In the genomic region with DNA sequence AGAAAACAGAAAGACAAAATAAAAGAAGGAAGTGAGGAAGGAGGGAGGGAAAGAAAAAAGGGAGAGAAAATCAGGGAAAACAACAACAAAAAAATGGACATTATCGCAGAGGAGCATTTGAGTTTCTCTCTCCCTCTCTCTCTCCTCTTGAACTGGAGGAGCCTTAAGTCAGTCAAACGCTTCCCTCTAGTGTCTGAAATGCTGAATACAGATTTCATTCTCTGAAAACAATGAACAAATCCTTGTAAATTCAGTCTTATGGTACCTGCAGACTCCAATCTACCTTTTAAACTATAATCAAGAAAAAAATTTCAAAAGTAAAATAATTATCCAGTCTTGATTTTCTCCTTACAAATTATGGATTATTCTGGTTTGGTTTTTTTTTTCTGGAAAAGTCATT, we compare ENCODE assay signal across 9 cellular contexts.
DNase-seq lines count a peak whose midpoint lies in the region; ATAC-seq, FAIRE-seq and TF ChIP-seq lines count a peak whose summit lies in the region.
"Had no signal": no experiment of that assay in that cellular context is flagged by ENCODE, and none has a peak within 500 bp of the region (broad histone marks: within the 10 kb centered on the region; RNA-seq: fewer than 3 reads in every experiment).

No MANE protein-coding gene starts in this region.

- no peaks in the 10 kb centered on the region for H3K27me3 ChIP-seq in uterus

- no peaks in the 10 kb centered on the region for H3K9me3 ChIP-seq in uterus

- no peak overlapping the region for H3K4me3 ChIP-seq in uterus

- intact Hi-C loops in uterus (cut with DNase I; ENCODE audit: low total_unique reads), result no loop called here
- intact Hi-C loops in Right ventricle myocardium superior (cut with DNase I), result no loop called here

- no peaks in the 10 kb centered on the region for H3K4me1 ChIP-seq in uterus

- peak; percentile 70 for FAIRE-seq in D721Med (lab: Jason Lieb, UNC)

- ATAC-seq in GM21423 (IDR thresholded peaks at IDR 0.05; ENCODE audit: unreplicated experiment) (peak; percentile 54), Right ventricle myocardium superior (ENCODE audit: poor library complexity) (no peak), GM21360 (IDR thresholded peaks at IDR 0.05; ENCODE audit: unreplicated experiment) (no peak)

- no peaks in the 10 kb centered on the region for H3K36me3 ChIP-seq in uterus

- DNase-seq in D721Med (ENCODE audit: insufficient read length, low spot score) (peak; percentile 52), NAMALWA (ENCODE audit: low spot score) (peak; percentile 40), iPS-NIHi7 (ENCODE audit: extremely low spot score) (peak; percentile 59), uterus (no peak), Right ventricle myocardium superior (no peak)
- DNase-seq: T-cell had no signal

- peak; percentile 71 for TF ChIP-seq CTCF in D721Med (IDR thresholded peaks at IDR 0.05; ENCODE audit: insufficient read depth, missing control alignments)
- TF ChIP-seq CTCF in VCaP (conservative IDR thresholded peaks at IDR 0.05), result peak; percentile 75
- peak; percentile 46 to 61 (median 57) for TF ChIP-seq CTCF in uterus (IDR thresholded peaks at IDR 0.05)

- H3K27ac ChIP-seq in VCaP (no peak overlapping the region), uterus (no peak overlapping the region)

- TF ChIP-seq POLR2A in uterus (IDR thresholded peaks at IDR 0.05), result no peak

Comparison
In these comparisons a context has a peak if more than half of its experiments do, and no peak if none do; other contexts are left out.
1. DNase-seq: peak in D721Med (single experiment), NAMALWA (single experiment) and iPS-NIHi7 (single experiment); none in uterus (0 of 2) and Right ventricle myocardium superior (single experiment).
2. Peak in every context shown above with its lines, with median percentiles within 50 percentile points of each other: CTCF ChIP-seq.